Comparison of ENCODE assay signal across 2 cellular contexts in genomic region chr6:163442336-163442735, GRCh38.
TF ChIP-seq lines count a peak whose summit lies in the region.

No MANE protein-coding gene starts in this region.

TF ChIP-seq in K562, 482 proteins besides CTCF, POLR2A, EP300 and RAD21:
- TF ChIP-seq HMBOX1 (IDR thresholded peaks at IDR 0.05) (peak; percentile 36; the same call in 1 of the 2 replicates), GATAD2B (IDR thresholded peaks at IDR 0.05; ENCODE audit: borderline replicate concordance) (no peak), EHMT2 (IDR thresholded peaks at IDR 0.05) (0 out of 2 replicates have a peak, but pooled peaks have one; percentile 18), ZBTB34 (CRISPR knock-in tag; IDR thresholded peaks at IDR 0.05) (no peak), CREB3 (tag; conservative IDR thresholded peaks at IDR 0.05; ENCODE audit: low read depth) (no peak), ZNF699 (CRISPR knock-in tag; IDR thresholded peaks at IDR 0.05; ENCODE audit: insufficient replicate concordance) (no peak), CC2D1A (IDR thresholded peaks at IDR 0.05) (no peak), SUPT5H (IDR thresholded peaks at IDR 0.05) (0 out of 2 replicates have a peak, but pooled peaks have one; percentile 21), FOXJ2 (tag; IDR thresholded peaks at IDR 0.05) (no peak), CHD4 (IDR thresholded peaks at IDR 0.05; ENCODE audit: insufficient read depth, insufficient replicate concordance, low read depth, low read length, poor library complexity, severe bottlenecking) (no peak), PHB (CRISPR knock-in tag; IDR thresholded peaks at IDR 0.05) (no peak), BCLAF1 (IDR thresholded peaks at IDR 0.05; ENCODE audit: borderline replicate concordance in 1 of 2, control insufficient read depth in 1 of 2, low read depth in 2 of 2, low read length in 1 of 2) (no peak)

TF ChIP-seq in SK-N-SH, 30 proteins besides CTCF, POLR2A, EP300 and RAD21 (continued from another document):
- TF ChIP-seq POLR2AphosphoS5 (IDR thresholded peaks at IDR 0.05; ENCODE audit: low read depth, low read length): no peak
- TF ChIP-seq NFIC (IDR thresholded peaks at IDR 0.05; ENCODE audit: borderline replicate concordance): no peak
- no peak for TF ChIP-seq FOXJ3 (CRISPR knock-in tag; IDR thresholded peaks at IDR 0.05)
- TF ChIP-seq EZH2phosphoT487 (IDR thresholded peaks at IDR 0.05; ENCODE audit: borderline replicate concordance, low read depth): no peak
- no peak for TF ChIP-seq GATA2 (CRISPR knock-in tag; IDR thresholded peaks at IDR 0.05)
- no peak for TF ChIP-seq MEF2A (IDR thresholded peaks at IDR 0.05; ENCODE audit: borderline replicate concordance, low read depth)
- no peak for TF ChIP-seq ELF1 (IDR thresholded peaks at IDR 0.05)
- no peak for TF ChIP-seq USF1 (IDR thresholded peaks at IDR 0.05; ENCODE audit: borderline replicate concordance, low read depth)
- no peak for TF ChIP-seq NRF1 (IDR thresholded peaks at IDR 0.05; ENCODE audit: low read depth, low read length)
- no peak for TF ChIP-seq IRF3 (IDR thresholded peaks at IDR 0.05; ENCODE audit: low read depth, low read length)
- TF ChIP-seq TCF12 (IDR thresholded peaks at IDR 0.05): no peak
- TF ChIP-seq JUND (IDR thresholded peaks at IDR 0.05): no peak
TF ChIP-seq in SK-N-SH: peak in this region for 0.
